In the genomic region with DNA sequence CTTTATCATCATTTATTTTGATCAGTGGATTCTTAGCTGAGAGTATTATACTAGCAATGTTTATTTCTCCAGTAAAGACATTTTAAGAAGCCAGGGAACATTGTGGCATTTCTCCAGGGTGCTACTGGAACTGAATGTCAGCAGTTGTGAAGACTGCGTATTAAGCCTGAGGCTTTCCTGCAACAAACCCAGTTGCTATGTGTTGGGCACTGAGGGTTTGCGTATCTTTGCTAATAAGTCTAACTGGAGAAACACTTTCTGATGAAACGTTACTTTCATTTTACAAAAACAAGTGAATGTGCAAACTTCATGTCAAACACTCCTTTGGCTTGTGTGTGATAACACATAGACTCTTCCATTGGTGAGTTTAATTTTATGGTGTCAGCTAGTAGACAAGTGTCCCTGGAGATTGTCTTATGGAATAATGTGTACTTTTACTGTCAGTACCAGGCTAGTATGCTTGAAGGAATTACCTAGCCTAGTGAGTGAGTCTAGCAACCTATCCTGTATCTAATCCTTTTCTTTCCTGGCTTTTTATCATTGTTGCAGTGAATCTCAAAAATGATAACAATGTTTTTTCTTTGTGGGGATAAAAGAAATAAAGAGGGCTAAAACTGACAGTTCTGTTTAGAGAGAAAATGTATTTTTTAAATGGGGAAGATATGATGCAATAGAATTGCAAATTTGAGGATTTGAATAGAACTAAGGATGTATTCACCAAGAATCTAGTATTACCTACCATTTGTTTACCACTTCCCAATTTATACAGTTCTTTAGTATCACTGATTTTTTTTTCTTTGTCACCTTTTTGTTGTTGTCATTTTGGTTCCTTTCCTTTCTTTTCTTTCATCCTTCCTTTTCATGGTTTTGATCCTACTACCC, we compare ENCODE assay signal across 21 cellular contexts.
DNase-seq lines count a peak whose midpoint lies in the region; ATAC-seq and TF ChIP-seq lines count a peak whose summit lies in the region.
"Had no signal": no experiment of that assay in that cellular context is flagged by ENCODE, and none has a peak within 500 bp of the region (broad histone marks: within the 10 kb centered on the region; RNA-seq: fewer than 3 reads in every experiment).

No MANE protein-coding gene starts in this region.

- no peak for ATAC-seq in naive thymus-derived CD8-positive, alpha-beta T cell
- ATAC-seq in GM19395 (IDR thresholded peaks at IDR 0.05; ENCODE audit: unreplicated experiment) = no peak
- ATAC-seq: effector memory CD8-positive, alpha-beta T cell; sciatic nerve had no signal

- H3K4me3 Mint-ChIP-seq in CD14-positive monocyte = no peak overlapping the region
- H3K4me3 Mint-ChIP-seq in CD8-positive, alpha-beta memory T cell = no peak overlapping the region
- no peak overlapping the region for H3K4me3 Mint-ChIP-seq in naive thymus-derived CD8-positive, alpha-beta T cell
- H3K4me3 Mint-ChIP-seq: effector memory CD8-positive, alpha-beta T cell; mesothelial cell of epicardium had no signal

- H3K36me3 Mint-ChIP-seq in CD14-positive monocyte = peaks cover 50 to 60% of the 10 kb centered on the region in 2 donors
- H3K36me3 Mint-ChIP-seq in CD8-positive, alpha-beta memory T cell = peaks cover 25 to 93% (median 36%) of the 10 kb centered on the region in 3 donors
- peaks cover 12 to 78% (median 29%) of the 10 kb centered on the region in 3 donors for H3K36me3 Mint-ChIP-seq in naive thymus-derived CD8-positive, alpha-beta T cell

- no peaks in the 10 kb centered on the region for H3K27me3 Mint-ChIP-seq in CD14-positive monocyte (ENCODE audit: low read depth in 3 of 3)
- H3K27me3 Mint-ChIP-seq in CD8-positive, alpha-beta memory T cell = no peaks in the 10 kb centered on the region
- H3K27me3 Mint-ChIP-seq in naive thymus-derived CD8-positive, alpha-beta T cell = no peaks in the 10 kb centered on the region
- H3K27me3 Mint-ChIP-seq: effector memory CD8-positive, alpha-beta T cell had no signal

- POLR2A ChIA-PET in CD8-positive, alpha-beta memory T cell (lab: Charles Lee) = no interaction called here
- POLR2A ChIA-PET in naive thymus-derived CD8-positive, alpha-beta T cell (lab: Charles Lee) = no interaction called here

- H3K27ac Mint-ChIP-seq in CD14-positive monocyte = peak overlapping the region in 5 of 7 donors; percentile 26 to 83 (median 61)
- H3K27ac Mint-ChIP-seq in CD8-positive, alpha-beta memory T cell = peak overlapping the region in 5 of 8 donors; percentile 1 to 49 (median 13)
- peak overlapping the region in 9 of 10 donors; percentile 4 to 85 (median 63) for H3K27ac Mint-ChIP-seq in naive thymus-derived CD8-positive, alpha-beta T cell
- H3K27ac Mint-ChIP-seq: effector memory CD8-positive, alpha-beta T cell; mesothelial cell of epicardium had no signal

- no peak overlapping the region for H3K4me3 ChIP-seq in CD8-positive, alpha-beta memory T cell (ENCODE audit: low read length)

- CTCF ChIA-PET in CD8-positive, alpha-beta memory T cell (lab: Charles Lee) = no interaction called here

- intact Hi-C loops in CD14-positive monocyte (cut with micrococcal nuclease) = loop anchor here in 1 of 2 donors (10.0 kb wide), 1 partner anchor 760 kb away; no protein-coding TSS in a partner anchor

- peaks cover 60% of the 10 kb centered on the region for H3K36me3 ChIP-seq in CD8-positive, alpha-beta memory T cell (ENCODE audit: insufficient read depth, low read length)

- peaks cover 19% of the 10 kb centered on the region for H3K4me1 Mint-ChIP-seq in CD14-positive monocyte
- H3K4me1 Mint-ChIP-seq in CD8-positive, alpha-beta memory T cell = peaks cover 10 to 12% (median 11%) of the 10 kb centered on the region in 3 donors
- H3K4me1 Mint-ChIP-seq in naive thymus-derived CD8-positive, alpha-beta T cell = peaks cover 22 to 39% (median 30%) of the 10 kb centered on the region in 4 donors

- no peaks in the 10 kb centered on the region for H3K9me3 ChIP-seq in CD8-positive, alpha-beta memory T cell (ENCODE audit: low read length)
- H3K9me3 ChIP-seq: neutrophil had no signal

- DNase-seq in CD14-positive monocyte (ENCODE audit: low spot score) (no peak), fibroblast of gingiva (ENCODE audit: low read depth) (peak; percentile 15), COLO668 (lab: John Stamatoyannopoulos, UW; ENCODE audit: unreplicated experiment) (no peak), Kasumi-1 (lab: John Stamatoyannopoulos, UW) (no peak)
- DNase-seq in CD8-positive, alpha-beta memory T cell = no peak
- DNase-seq in naive thymus-derived CD8-positive, alpha-beta T cell = no peak
- DNase-seq: activated CD4-positive, alpha-beta T cell treated with anti-CD3 and anti-CD28 coated beads, Interleukin-2, amount 50 U/mL, for 4 hours; activated T-cell treated with anti-CD3 and anti-CD28 coated beads, Interleukin-2, amount 50 U/mL, for 1 hour; AML-193; amygdala; effector memory CD8-positive, alpha-beta T cell; HCEC 1CT; hippocampal formation; NCI-H1092; NCI-H2081 treated with DMSO at 0.1 percent for 48 hours; NK-92 treated with Interleukin-12 subunit alpha and Interleukin-12 subunit beta, amount 100 ng/mL, for 24 hours; RPMI8226 had no signal

- no peak overlapping the region for H3K27ac ChIP-seq in CD8-positive, alpha-beta memory T cell (ENCODE audit: low read depth, low read length)
- H3K27ac ChIP-seq: neutrophil had no signal

- H3K4me1 ChIP-seq in CD8-positive, alpha-beta memory T cell (ENCODE audit: insufficient read depth, low read length) = peaks cover 8% of the 10 kb centered on the region

- H3K9me3 Mint-ChIP-seq in CD14-positive monocyte = peaks cover 0 to 2% (median 0%) of the 10 kb centered on the region in 7 donors
- no peaks in the 10 kb centered on the region for H3K9me3 Mint-ChIP-seq in CD8-positive, alpha-beta memory T cell
- peaks cover 0 to 5% (median 0%) of the 10 kb centered on the region in 9 donors for H3K9me3 Mint-ChIP-seq in naive thymus-derived CD8-positive, alpha-beta T cell
- H3K9me3 Mint-ChIP-seq: effector memory CD8-positive, alpha-beta T cell had no signal

- no peak for TF ChIP-seq CTCF in CD14-positive monocyte (IDR thresholded peaks at IDR 0.05)

- H3K27me3 ChIP-seq in CD8-positive, alpha-beta memory T cell (ENCODE audit: insufficient read depth, low read length, poor library complexity, severe bottlenecking) = no peaks in the 10 kb centered on the region
- H3K27me3 ChIP-seq: neutrophil had no signal

Comparison
In these comparisons a context has a peak if more than half of its experiments do, and no peak if none do; other contexts are left out.
1. H3K27ac Mint-ChIP-seq: peak in every context shown above with its lines; median percentile 63 in naive thymus-derived CD8-positive, alpha-beta T cell; 61 in CD14-positive monocyte; 13 in CD8-positive, alpha-beta memory T cell.